23 cellular contexts compared by ENCODE assay signal in genomic region chr10:57624066-57624465, GRCh38.
DNase-seq lines count a peak whose midpoint lies in the region; ATAC-seq, FAIRE-seq and TF ChIP-seq lines count a peak whose summit lies in the region.
"Had no signal": no experiment of that assay in that cellular context is flagged by ENCODE, and none has a peak within 500 bp of the region (broad histone marks: within the 10 kb centered on the region; RNA-seq: fewer than 3 reads in every experiment).

No MANE protein-coding gene starts in this region.

- TF ChIP-seq CTCF in choroid plexus epithelial cell (conservative IDR thresholded peaks at IDR 0.05; ENCODE audit: low read depth, low read length), result no peak
- no peak for TF ChIP-seq CTCF in keratinocyte (optimal IDR thresholded peaks at IDR 0.05 in 1 of 3, IDR thresholded peaks at IDR 0.05 in 1 of 3, conservative IDR thresholded peaks at IDR 0.05 in 1 of 3; ENCODE audit: extremely low read depth in 1 of 3, insufficient read depth in 2 of 3, low read length in 3 of 3)

- no peaks in the 10 kb centered on the region for H3K4me1 Mint-ChIP-seq in naive thymus-derived CD4-positive, alpha-beta T cell

- no peak overlapping the region for H3K4me3 Mint-ChIP-seq in naive thymus-derived CD4-positive, alpha-beta T cell
- H3K4me3 Mint-ChIP-seq: CD4-positive, alpha-beta T cell had no signal

- no peaks in the 10 kb centered on the region for H3K9me1 ChIP-seq in keratinocyte (ENCODE audit: control insufficient read depth, extremely low read depth, insufficient read depth, low read length)

- POLR2A ChIA-PET in naive thymus-derived CD4-positive, alpha-beta T cell (lab: Charles Lee), result no interaction called here

- no peaks in the 10 kb centered on the region for H4K20me1 ChIP-seq in keratinocyte (ENCODE audit: control insufficient read depth, extremely low read depth, insufficient read depth, low read length)
- H4K20me1 ChIP-seq: BLaER1 had no signal

- H3K27me3 Mint-ChIP-seq in naive thymus-derived CD4-positive, alpha-beta T cell, result no peaks in the 10 kb centered on the region
- H3K27me3 Mint-ChIP-seq: CD4-positive, alpha-beta T cell had no signal

- H3K4me2 ChIP-seq in keratinocyte (ENCODE audit: control insufficient read depth, extremely low read depth, insufficient read depth, low read depth, low read length), result no peak overlapping the region
- H3K4me2 ChIP-seq: BLaER1 had no signal

- no peaks in the 10 kb centered on the region for H3K36me3 ChIP-seq in keratinocyte (ENCODE audit: control insufficient read depth in 2 of 2, extremely low read depth in 1 of 2, insufficient read depth in 2 of 2, low read length in 2 of 2)
- H3K36me3 ChIP-seq in naive thymus-derived CD4-positive, alpha-beta T cell (ENCODE audit: control insufficient read depth in 2 of 3, insufficient read depth in 3 of 3, low read length in 3 of 3), result no peaks in the 10 kb centered on the region
- H3K36me3 ChIP-seq: BLaER1, HAP-1, Peyer's patch, SJSA1 had no signal

- H3K4me3 ChIP-seq in choroid plexus epithelial cell (ENCODE audit: low read depth, low read length) (no peak overlapping the region), keratinocyte (ENCODE audit: control insufficient read depth in 2 of 3, extremely low read depth in 1 of 3, insufficient read depth in 2 of 3, low read depth in 1 of 3, low read length in 3 of 3) (no peak overlapping the region)
- H3K4me3 ChIP-seq in naive thymus-derived CD4-positive, alpha-beta T cell (ENCODE audit: low read length), result no peak overlapping the region
- H3K4me3 ChIP-seq: BLaER1, GM12878, GM23248, HAP-1, K562, Peyer's patch, SJSA1 had no signal

- peaks cover 0 to 12% (median 0%) of the 10 kb centered on the region in 11 donors for H3K9me3 Mint-ChIP-seq in naive thymus-derived CD4-positive, alpha-beta T cell
- H3K9me3 Mint-ChIP-seq: CD4-positive, alpha-beta T cell had no signal

- no peak overlapping the region for H2AFZ ChIP-seq in keratinocyte (ENCODE audit: control insufficient read depth, low read length)
- H2AFZ ChIP-seq: GM23248 had no signal

- H3K27ac ChIP-seq in keratinocyte (ENCODE audit: control insufficient read depth, insufficient read depth, low read length), result no peak overlapping the region
- H3K27ac ChIP-seq in naive thymus-derived CD4-positive, alpha-beta T cell (ENCODE audit: low read depth, low read length), result no peak overlapping the region
- H3K27ac ChIP-seq: BLaER1, GM23248, HL-60, Peyer's patch, SJSA1 had no signal

- intact Hi-C loops in naive thymus-derived CD4-positive, alpha-beta T cell (cut with micrococcal nuclease), result no loop called here

- H3K27ac Mint-ChIP-seq in naive thymus-derived CD4-positive, alpha-beta T cell, result no peak overlapping the region
- H3K27ac Mint-ChIP-seq: CD4-positive, alpha-beta T cell had no signal

- no peaks in the 10 kb centered on the region for H3K79me2 ChIP-seq in keratinocyte (ENCODE audit: control insufficient read depth, insufficient read depth, low read length)

- H3K36me3 Mint-ChIP-seq in naive thymus-derived CD4-positive, alpha-beta T cell, result no peaks in the 10 kb centered on the region

- H3K9me3 ChIP-seq in keratinocyte (ENCODE audit: control insufficient read depth, low read depth, low read length), result no peaks in the 10 kb centered on the region
- H3K9me3 ChIP-seq in naive thymus-derived CD4-positive, alpha-beta T cell (ENCODE audit: control insufficient read depth in 2 of 3, low read length in 3 of 3), result no peaks in the 10 kb centered on the region
- H3K9me3 ChIP-seq: BLaER1, HAP-1, Peyer's patch, SJSA1 had no signal

- ATAC-seq in naive thymus-derived CD4-positive, alpha-beta T cell, result no peak
- ATAC-seq: GM12878, HepG2, K562, Right ventricle myocardium inferior had no signal

- no peak overlapping the region for H3K9ac ChIP-seq in keratinocyte (ENCODE audit: control insufficient read depth, extremely low read depth, insufficient read depth, low read length)
- H3K9ac ChIP-seq: BLaER1, GM23248 had no signal

- peaks cover 15% of the 10 kb centered on the region for H3K4me1 ChIP-seq in keratinocyte (ENCODE audit: control insufficient read depth, extremely low read depth, insufficient read depth, low read length)
- H3K4me1 ChIP-seq in naive thymus-derived CD4-positive, alpha-beta T cell (ENCODE audit: control insufficient read depth in 2 of 2, insufficient read depth in 2 of 2, low read length in 2 of 2), result no peaks in the 10 kb centered on the region
- H3K4me1 ChIP-seq: BLaER1, SJSA1 had no signal

- H3K27me3 ChIP-seq in keratinocyte (ENCODE audit: control insufficient read depth, extremely low read depth, insufficient read depth, low read length), result no peaks in the 10 kb centered on the region
- no peaks in the 10 kb centered on the region for H3K27me3 ChIP-seq in naive thymus-derived CD4-positive, alpha-beta T cell (ENCODE audit: control insufficient read depth in 2 of 2, insufficient read depth in 2 of 2, low read length in 2 of 2)
- H3K27me3 ChIP-seq: BLaER1, Peyer's patch, SJSA1 had no signal

- dilution Hi-C loops in keratinocyte (cut with MboI; ENCODE audit: extremely low pct_ligation_motif_present, low sequenced_read_pairs), result no loop called here

- CTCF ChIA-PET in naive thymus-derived CD4-positive, alpha-beta T cell (lab: Charles Lee), result no interaction called here

- DNase-seq in NCI-H1105 treated with DMSO at 0.1 percent for 48 hours (lab: John Stamatoyannopoulos, UW) (peak; percentile 73), NCI-H69 (lab: John Stamatoyannopoulos, UW) (peak; percentile 62), choroid plexus epithelial cell (ENCODE audit: low read depth) (peak; percentile 1), keratinocyte (ENCODE audit: low read depth, low spot score) (peak; percentile 19), NCI-H446 treated with DMSO at 0.1 percent for 48 hours (lab: John Stamatoyannopoulos, UW) (no peak)
- DNase-seq in naive thymus-derived CD4-positive, alpha-beta T cell, result no peak
- DNase-seq in activated CD8-positive, alpha-beta memory T cell treated with anti-CD3 and anti-CD28 coated beads for 24 hours, result no peak
- DNase-seq: ACHN; CD4-positive, alpha-beta T cell; COR-L47; DMS79; GM23248; NCI-H1092; NCI-H2081 treated with DMSO at 0.1 percent for 48 hours; Peyer's patch had no signal

- no peak for FAIRE-seq in keratinocyte (lab: Jason Lieb, UNC)
- FAIRE-seq: GM12878, HepG2, K562 had no signal

Comparison
In these comparisons a context has a peak if more than half of its experiments do, and no peak if none do; other contexts are left out.
1. DNase-seq: peak in NCI-H1105 treated with DMSO at 0.1 percent for 48 hours (single experiment), NCI-H69 (single experiment), choroid plexus epithelial cell (single experiment) and keratinocyte (single experiment); none in NCI-H446 treated with DMSO at 0.1 percent for 48 hours (single experiment), naive thymus-derived CD4-positive, alpha-beta T cell (0 of 9) and activated CD8-positive, alpha-beta memory T cell treated with anti-CD3 and anti-CD28 coated beads for 24 hours (single experiment).